In genomic region chr7:103972779-103973434, GRCh38 we compare ENCODE assay signal across 1 cellular context.
TF ChIP-seq lines count a peak whose summit lies in the region.

No MANE protein-coding gene starts in this region.

TF ChIP-seq in GM23338, 12 proteins besides CTCF, POLR2A, EP300 and RAD21 (continued from another document):
- TF ChIP-seq REST (IDR thresholded peaks at IDR 0.05; ENCODE audit: unreplicated experiment) (no peak), NANOG (IDR thresholded peaks at IDR 0.05; ENCODE audit: borderline replicate concordance) (no peak), EZH2 (IDR thresholded peaks at IDR 0.05; ENCODE audit: low read depth, unreplicated experiment) (no peak)
